8 cellular contexts compared by ENCODE assay signal in the genomic region with DNA sequence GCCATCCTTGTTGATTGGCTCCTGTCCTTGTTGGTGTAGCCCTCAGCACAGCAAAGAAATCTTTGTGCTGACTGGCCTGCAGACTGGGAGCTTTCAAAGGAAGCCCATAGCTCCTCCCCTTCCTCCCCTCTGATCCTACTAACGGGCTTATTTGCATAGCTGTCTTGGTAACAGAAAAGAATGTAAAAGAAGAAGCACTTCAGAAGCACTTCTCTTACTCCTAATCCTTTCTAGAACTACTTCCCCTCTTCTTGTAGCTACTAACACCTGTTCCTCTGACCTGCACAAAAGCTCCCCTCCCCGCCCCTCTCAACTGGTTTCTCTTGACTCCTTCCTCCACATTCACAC. TPM values are rescaled to one million over a fixed set of nuclear protein-coding genes. Genes with fewer than 3 reads are reported as not detected.
DNase-seq lines count a peak whose midpoint lies in the region; ATAC-seq and TF ChIP-seq lines count a peak whose summit lies in the region.

No MANE protein-coding gene starts in this region.

- peaks cover 12% of the 10 kb centered on the region for H3K4me1 ChIP-seq in CD4-positive, CD25-positive, alpha-beta regulatory T cell (ENCODE audit: control insufficient read depth, insufficient read depth, low read length, poor library complexity, severe bottlenecking)
- H3K4me1 ChIP-seq in OCI-LY3 (ENCODE audit: low read length) (peaks cover 19% of the 10 kb centered on the region), subcutaneous abdominal adipose tissue (ENCODE audit: control insufficient read depth in 5 of 5, insufficient read depth in 5 of 5, low read length in 5 of 5) (peaks cover 8 to 64% (median 38%) of the 10 kb centered on the region in 5 donors), vagina (no peaks in the 10 kb centered on the region)

- peak overlapping the region; percentile 45 for H3K9ac ChIP-seq in OCI-LY3 (ENCODE audit: low read length)
- peak overlapping the region in 4 of 5 donors; percentile 45 to 82 (median 66) for H3K9ac ChIP-seq in subcutaneous abdominal adipose tissue (ENCODE audit: low read length in 5 of 5)

- H3K27me3 Mint-ChIP-seq in CD4-positive, CD25-positive, alpha-beta regulatory T cell, result no peaks in the 10 kb centered on the region

- H3K4me2 ChIP-seq in OCI-LY3 (ENCODE audit: low read length), result peak overlapping the region; percentile 80

- TF ChIP-seq POLR2A in vagina (IDR thresholded peaks at IDR 0.05), result no peak

- peak overlapping the region; percentile 66 for H3K27ac ChIP-seq in CD4-positive, CD25-positive, alpha-beta regulatory T cell (ENCODE audit: insufficient read depth, low read length, poor library complexity, severe bottlenecking)
- peak overlapping the region; percentile 67 for H3K27ac ChIP-seq in OCI-LY3 (ENCODE audit: low read length)
- peak overlapping the region; percentile 93 for H3K27ac ChIP-seq in subcutaneous abdominal adipose tissue (ENCODE audit: low read depth, low read length)
- H3K27ac ChIP-seq in vagina, result no peak overlapping the region

- peak in 2 of 3 donors; percentile 37 to 89 for DNase-seq in CD4-positive, CD25-positive, alpha-beta regulatory T cell
- DNase-seq in fibroblast of mammary gland (ENCODE audit: low read depth) (peak; percentile 25), NCI-H1105 treated with DMSO at 0.1 percent for 48 hours (lab: John Stamatoyannopoulos, UW) (no peak), vagina (ENCODE audit: extremely low spot score in 2 of 2) (no peak)

- H3K27me3 ChIP-seq in CD4-positive, CD25-positive, alpha-beta regulatory T cell (ENCODE audit: control insufficient read depth, insufficient read depth, low read length), result no peaks in the 10 kb centered on the region
- H3K27me3 ChIP-seq in OCI-LY3 (ENCODE audit: low read depth, low read length), result no peaks in the 10 kb centered on the region
- H3K27me3 ChIP-seq in subcutaneous abdominal adipose tissue (ENCODE audit: control insufficient read depth in 5 of 5, insufficient read depth in 4 of 5, low read length in 5 of 5), result no peaks in the 10 kb centered on the region
- H3K27me3 ChIP-seq in vagina, result no peaks in the 10 kb centered on the region

- peak; percentile 89 to 92 for ATAC-seq in CD4-positive, CD25-positive, alpha-beta regulatory T cell (ENCODE audit: low read depth in 2 of 2)
- ATAC-seq in GM18909 (IDR thresholded peaks at IDR 0.05; ENCODE audit: poor library complexity, unreplicated experiment), result peak; percentile 98
- peak; percentile 98 for ATAC-seq in HG03064 (IDR thresholded peaks at IDR 0.05; ENCODE audit: low read depth, unreplicated experiment)

- peak overlapping the region; percentile 58 to 88 (median 73) for H3K4me3 Mint-ChIP-seq in CD4-positive, CD25-positive, alpha-beta regulatory T cell

- H4K20me1 ChIP-seq in OCI-LY3 (ENCODE audit: insufficient read depth, low read length), result no peaks in the 10 kb centered on the region

- H3K4me3 ChIP-seq in CD4-positive, CD25-positive, alpha-beta regulatory T cell (ENCODE audit: low read depth, low read length), result peak overlapping the region; percentile 65
- H3K4me3 ChIP-seq in OCI-LY3 (ENCODE audit: low read length), result peak overlapping the region; percentile 63
- no peak overlapping the region for H3K4me3 ChIP-seq in fibroblast of mammary gland (ENCODE audit: control insufficient read depth, low read depth, low read length)
- peak overlapping the region; percentile 17 to 58 (median 40) for H3K4me3 ChIP-seq in subcutaneous abdominal adipose tissue (ENCODE audit: low read depth in 1 of 5, low read length in 5 of 5)
- H3K4me3 ChIP-seq in vagina, result no peak overlapping the region

- H3K9me3 ChIP-seq in CD4-positive, CD25-positive, alpha-beta regulatory T cell (ENCODE audit: control insufficient read depth in 2 of 2, low read length in 2 of 2), result no peaks in the 10 kb centered on the region
- H3K9me3 ChIP-seq in OCI-LY3 (ENCODE audit: insufficient read depth, low read length) (no peaks in the 10 kb centered on the region), subcutaneous abdominal adipose tissue (ENCODE audit: control insufficient read depth in 5 of 5, low read length in 5 of 5) (no peaks in the 10 kb centered on the region), vagina (no peaks in the 10 kb centered on the region)

- TF ChIP-seq CTCF in OCI-LY3 (IDR thresholded peaks at IDR 0.05; ENCODE audit: low read depth, low read length) (no peak), fibroblast of mammary gland (conservative IDR thresholded peaks at IDR 0.05; ENCODE audit: control insufficient read depth, insufficient read depth, low read depth, low read length) (no peak), vagina (IDR thresholded peaks at IDR 0.05) (no peak)

- no peaks in the 10 kb centered on the region for H3K9me3 Mint-ChIP-seq in CD4-positive, CD25-positive, alpha-beta regulatory T cell

- no peaks in the 10 kb centered on the region for H3K36me3 ChIP-seq in CD4-positive, CD25-positive, alpha-beta regulatory T cell (ENCODE audit: control insufficient read depth, insufficient read depth, low read length)
- H3K36me3 ChIP-seq in OCI-LY3 (replicated peaks; ENCODE audit: low read depth, low read length) (no peaks in the 10 kb centered on the region), subcutaneous abdominal adipose tissue (ENCODE audit: control insufficient read depth in 5 of 5, insufficient read depth in 5 of 5, low read length in 5 of 5) (no peaks in the 10 kb centered on the region), vagina (no peaks in the 10 kb centered on the region)

- H2AFZ ChIP-seq in OCI-LY3 (ENCODE audit: low read depth, low read length), result peak overlapping the region; percentile 55

- H3K79me2 ChIP-seq in OCI-LY3 (ENCODE audit: low read length), result no peaks in the 10 kb centered on the region

- H3K27ac Mint-ChIP-seq in CD4-positive, CD25-positive, alpha-beta regulatory T cell, result peak overlapping the region; percentile 90 to 95 (median 91)

- intact Hi-C loops in vagina (cut with DNase I), result no loop called here

- H3K36me3 Mint-ChIP-seq in CD4-positive, CD25-positive, alpha-beta regulatory T cell, result no peaks in the 10 kb centered on the region

- H3K4me1 Mint-ChIP-seq in CD4-positive, CD25-positive, alpha-beta regulatory T cell, result peaks cover 12 to 29% (median 17%) of the 10 kb centered on the region in 4 donors

RNA-seq across cellular contexts. Expression of gene RIC8B, which starts 14.3 kb away (rescaled TPM):
- total RNA-seq in CD4-positive, CD25-positive, alpha-beta regulatory T cell, result 16.0 TPM
- 1 to 10 TPM; 5.2 to 5.6 (median 5.4) TPM for polyA plus RNA-seq in CD4-positive, CD25-positive, alpha-beta regulatory T cell
- 11.8 TPM for total RNA-seq in vagina

Comparison
In these comparisons a context has a peak if more than half of its experiments do, and no peak if none do; other contexts are left out.
1. DNase-seq: peak in CD4-positive, CD25-positive, alpha-beta regulatory T cell (2 of 3) and fibroblast of mammary gland (single experiment); none in NCI-H1105 treated with DMSO at 0.1 percent for 48 hours (single experiment) and vagina (0 of 2).
2. H3K4me3 ChIP-seq: peak in CD4-positive, CD25-positive, alpha-beta regulatory T cell (single experiment), OCI-LY3 (single experiment) and subcutaneous abdominal adipose tissue (5 of 5); none in fibroblast of mammary gland (single experiment) and vagina (0 of 2).
3. Peak in every context shown above with its lines, with median percentiles within 50 percentile points of each other: ATAC-seq.